In the genomic region with DNA sequence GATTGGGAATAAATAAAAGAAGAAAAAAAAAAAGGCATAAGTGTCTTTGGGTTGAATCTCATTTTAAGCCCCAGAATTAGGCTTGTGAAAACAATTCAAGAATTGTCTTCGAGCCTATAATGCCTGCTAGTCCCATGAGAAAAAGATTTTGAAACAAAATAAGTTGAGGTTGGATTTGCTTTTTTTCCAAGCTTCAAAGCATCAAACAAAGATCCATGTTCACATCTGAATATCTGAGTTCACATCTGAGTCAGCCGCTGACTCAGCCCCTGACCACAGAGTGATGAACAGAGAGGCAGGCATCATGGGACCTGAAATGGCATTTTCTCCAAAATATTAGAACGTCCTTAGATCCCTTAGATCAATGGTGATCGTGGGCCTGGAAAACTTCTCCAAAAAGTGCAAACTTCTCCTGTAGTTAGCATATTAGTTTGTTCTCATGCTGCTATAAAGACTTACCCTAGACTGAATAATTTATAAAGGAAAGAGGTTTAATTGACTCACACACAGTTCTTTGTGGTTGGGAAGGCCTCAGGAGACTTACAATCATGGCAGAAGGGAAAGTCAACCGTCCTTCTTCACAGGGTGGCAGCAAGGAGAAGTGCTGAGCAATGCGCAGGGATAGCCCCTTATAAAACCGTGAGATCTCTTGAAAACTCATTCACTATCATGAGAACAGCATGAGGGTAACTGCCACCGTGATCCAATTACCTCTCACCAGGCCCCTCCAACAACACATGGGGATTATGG, we compare ENCODE assay signal across 16 cellular contexts.
DNase-seq lines count a peak whose midpoint lies in the region; ATAC-seq and TF ChIP-seq lines count a peak whose summit lies in the region.
"Had no signal": no experiment of that assay in that cellular context is flagged by ENCODE, and none has a peak within 500 bp of the region (broad histone marks: within the 10 kb centered on the region; RNA-seq: fewer than 3 reads in every experiment).

No MANE protein-coding gene starts in this region.

- H3K4me2 ChIP-seq in GM23248 (ENCODE audit: unreplicated experiment), result peak overlapping the region; percentile 66

- H3K9me3 ChIP-seq in GM23248 (ENCODE audit: low read depth), result no peaks in the 10 kb centered on the region

- no peak overlapping the region for H2AFZ ChIP-seq in GM23248

- H3K27me3 ChIP-seq in GM23248 (replicated peaks; ENCODE audit: insufficient read depth), result no peaks in the 10 kb centered on the region

- peaks cover 11% of the 10 kb centered on the region for H3F3A ChIP-seq in GM23248 (ENCODE audit: insufficient read depth)

- peak; percentile 58; the same call in 2 of the 3 replicates for ATAC-seq in SK-N-SH treated with all-trans-retinoic acid at 6 μM for 48 hours
- ATAC-seq in HG03520 (IDR thresholded peaks at IDR 0.05; ENCODE audit: unreplicated experiment), result no peak
- ATAC-seq in GM19467 (IDR thresholded peaks at IDR 0.05; ENCODE audit: unreplicated experiment), result no peak
- ATAC-seq: stimulated activated naive CD8-positive, alpha-beta T cell treated with anti-CD3 and anti-CD28 coated beads, Interleukin-15, amount 100 ng/mL, for 72 hours; T-cell had no signal

- DNase-seq in A172 (ENCODE audit: low spot score) (peak; percentile 83), GM23248 (peak; percentile 92), fibroblast of pulmonary artery (ENCODE audit: low read depth) (peak; percentile 46), type B pancreatic cell (ENCODE audit: extremely low spot score, unreplicated experiment) (no peak)
- no peak for DNase-seq in activated T-cell treated with anti-CD3 and anti-CD28 coated beads, Interleukin-2, amount 50 U/mL, for 1 hour
- DNase-seq: aorta; left ventricle myocardium inferior; NCI-H1105 treated with DMSO at 0.1 percent for 48 hours; NCI-H748 treated with DMSO at 0.1 percent for 48 hours; stimulated activated CD4-positive, alpha-beta T cell treated with anti-CD3 and anti-CD28 coated beads, Interleukin-4, amount 100 ng/mL, for 24 hours; stimulated activated naive CD8-positive, alpha-beta T cell treated with anti-CD3 and anti-CD28 coated beads, Interleukin-15, amount 100 ng/mL, for 72 hours; T-cell had no signal

- no peaks in the 10 kb centered on the region for H3K36me3 ChIP-seq in GM23248 (ENCODE audit: low read depth)
- H3K36me3 ChIP-seq: left ventricle myocardium inferior had no signal

- no peaks in the 10 kb centered on the region for H3K36me3 Mint-ChIP-seq in type B pancreatic cell
- H3K36me3 Mint-ChIP-seq: CD14-positive monocyte, T-cell had no signal

- peak overlapping the region; percentile 19; the same call in 1 of the 2 replicates for H3K9ac ChIP-seq in GM23248

- no peaks in the 10 kb centered on the region for H3K9me2 ChIP-seq in GM23248 (ENCODE audit: insufficient read depth)

- H3K4me1 Mint-ChIP-seq in type B pancreatic cell (ENCODE audit: unreplicated experiment), result no peaks in the 10 kb centered on the region
- H3K4me1 Mint-ChIP-seq: CD14-positive monocyte; stimulated activated naive CD8-positive, alpha-beta T cell treated with anti-CD3 and anti-CD28 coated beads, Interleukin-15, amount 100 ng/mL, for 72 hours; T-cell had no signal

- peaks cover 11% of the 10 kb centered on the region; the same call in 1 of the 2 replicates for H3K4me1 ChIP-seq in GM23248 (ENCODE audit: insufficient read depth)
- H3K4me1 ChIP-seq: left ventricle myocardium inferior had no signal

- H3K27ac ChIP-seq in GM23248, result peak overlapping the region; percentile 80
- H3K27ac ChIP-seq: left ventricle myocardium inferior had no signal

- no peaks in the 10 kb centered on the region for H3K9me3 Mint-ChIP-seq in type B pancreatic cell
- H3K9me3 Mint-ChIP-seq: stimulated activated naive CD8-positive, alpha-beta T cell treated with anti-CD3 and anti-CD28 coated beads, Interleukin-15, amount 100 ng/mL, for 72 hours had no signal

- WGBS in GM23248 (ENCODE audit: low coverage in 1 of 2, low lambda C conversion rate in 2 of 2, missing lambda C conversion rate in 2 of 2), 2 experiments, result 40 to 41% methylated on average over 8 of the region's 8 CpGs

- H3K79me2 ChIP-seq in GM23248 (ENCODE audit: insufficient read depth), result no peaks in the 10 kb centered on the region

- no peaks in the 10 kb centered on the region for H4K20me1 ChIP-seq in GM23248 (ENCODE audit: insufficient read depth)

- H3K4me3 Mint-ChIP-seq in type B pancreatic cell, result no peak overlapping the region
- H3K4me3 Mint-ChIP-seq: CD14-positive monocyte; stimulated activated naive CD8-positive, alpha-beta T cell treated with anti-CD3 and anti-CD28 coated beads, Interleukin-15, amount 100 ng/mL, for 72 hours; T-cell had no signal

- in situ Hi-C loops in GM23248 (cut with MboI), result no loop called here

- no peaks in the 10 kb centered on the region for H3K27me3 Mint-ChIP-seq in type B pancreatic cell
- H3K27me3 Mint-ChIP-seq: stimulated activated naive CD8-positive, alpha-beta T cell treated with anti-CD3 and anti-CD28 coated beads, Interleukin-15, amount 100 ng/mL, for 72 hours; T-cell had no signal

- H3K4me3 ChIP-seq in GM23248, result no peak overlapping the region
- H3K4me3 ChIP-seq in fibroblast of pulmonary artery (replicated peaks; ENCODE audit: low read depth, low read length), result no peak overlapping the region
- H3K4me3 ChIP-seq: left ventricle myocardium inferior had no signal

- no peak overlapping the region for H3K27ac Mint-ChIP-seq in type B pancreatic cell
- H3K27ac Mint-ChIP-seq: CD14-positive monocyte; stimulated activated naive CD8-positive, alpha-beta T cell treated with anti-CD3 and anti-CD28 coated beads, Interleukin-15, amount 100 ng/mL, for 72 hours; T-cell had no signal

- TF ChIP-seq CTCF in fibroblast of pulmonary artery (IDR thresholded peaks at IDR 0.05; ENCODE audit: low read length, missing control alignments) (no peak), type B pancreatic cell (conservative IDR thresholded peaks at IDR 0.05) (no peak)

TF ChIP-seq in SK-N-SH treated with all-trans-retinoic acid at 6 μM for 48 hours, 23 proteins besides CTCF, POLR2A, EP300 and RAD21:
- no peak for TF ChIP-seq ZNF565 (CRISPR knock-in tag; conservative IDR thresholded peaks at IDR 0.05; ENCODE audit: low read depth)
- TF ChIP-seq ZFP3 (CRISPR knock-in tag; IDR thresholded peaks at IDR 0.05), result no peak
- TF ChIP-seq ARNTL (CRISPR knock-in tag; IDR thresholded peaks at IDR 0.05; ENCODE audit: borderline replicate concordance, low read depth), result no peak
- TF ChIP-seq BACH2 (CRISPR knock-in tag; IDR thresholded peaks at IDR 0.05; ENCODE audit: borderline replicate concordance), result no peak
- TF ChIP-seq, protein P1, sequence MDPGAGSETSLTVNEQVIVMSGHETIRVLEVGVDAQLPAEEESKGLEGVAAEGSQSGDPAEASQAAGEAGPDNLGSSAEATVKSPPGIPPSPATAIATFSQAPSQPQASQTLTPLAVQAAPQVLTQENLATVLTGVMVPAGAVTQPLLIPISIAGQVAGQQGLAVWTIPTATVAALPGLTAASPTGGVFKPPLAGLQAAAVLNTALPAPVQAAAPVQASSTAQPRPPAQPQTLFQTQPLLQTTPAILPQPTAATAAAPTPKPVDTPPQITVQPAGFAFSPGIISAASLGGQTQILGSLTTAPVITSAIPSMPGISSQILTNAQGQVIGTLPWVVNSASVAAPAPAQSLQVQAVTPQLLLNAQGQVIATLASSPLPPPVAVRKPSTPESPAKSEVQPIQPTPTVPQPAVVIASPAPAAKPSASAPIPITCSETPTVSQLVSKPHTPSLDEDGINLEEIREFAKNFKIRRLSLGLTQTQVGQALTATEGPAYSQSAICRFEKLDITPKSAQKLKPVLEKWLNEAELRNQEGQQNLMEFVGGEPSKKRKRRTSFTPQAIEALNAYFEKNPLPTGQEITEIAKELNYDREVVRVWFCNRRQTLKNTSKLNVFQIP (CRISPR knock-in tag; IDR thresholded peaks at IDR 0.05; ENCODE audit: borderline replicate concordance, low read depth), result no peak
- TF ChIP-seq GLIS3 (CRISPR knock-in tag; IDR thresholded peaks at IDR 0.05), result no peak
- TF ChIP-seq ZNF8 (CRISPR knock-in tag; IDR thresholded peaks at IDR 0.05), result no peak
- TF ChIP-seq ZC3H10 (CRISPR knock-in tag; IDR thresholded peaks at IDR 0.05), result no peak

Comparison
In these comparisons a context has a peak if more than half of its experiments do, and no peak if none do; other contexts are left out.
1. DNase-seq: peak in A172 (single experiment), GM23248 (single experiment) and fibroblast of pulmonary artery (single experiment); none in activated T-cell treated with anti-CD3 and anti-CD28 coated beads, Interleukin-2, amount 50 U/mL, for 1 hour (single experiment) and type B pancreatic cell (single experiment).